Comparison of ENCODE assay signal across 15 cellular contexts in the genomic region with DNA sequence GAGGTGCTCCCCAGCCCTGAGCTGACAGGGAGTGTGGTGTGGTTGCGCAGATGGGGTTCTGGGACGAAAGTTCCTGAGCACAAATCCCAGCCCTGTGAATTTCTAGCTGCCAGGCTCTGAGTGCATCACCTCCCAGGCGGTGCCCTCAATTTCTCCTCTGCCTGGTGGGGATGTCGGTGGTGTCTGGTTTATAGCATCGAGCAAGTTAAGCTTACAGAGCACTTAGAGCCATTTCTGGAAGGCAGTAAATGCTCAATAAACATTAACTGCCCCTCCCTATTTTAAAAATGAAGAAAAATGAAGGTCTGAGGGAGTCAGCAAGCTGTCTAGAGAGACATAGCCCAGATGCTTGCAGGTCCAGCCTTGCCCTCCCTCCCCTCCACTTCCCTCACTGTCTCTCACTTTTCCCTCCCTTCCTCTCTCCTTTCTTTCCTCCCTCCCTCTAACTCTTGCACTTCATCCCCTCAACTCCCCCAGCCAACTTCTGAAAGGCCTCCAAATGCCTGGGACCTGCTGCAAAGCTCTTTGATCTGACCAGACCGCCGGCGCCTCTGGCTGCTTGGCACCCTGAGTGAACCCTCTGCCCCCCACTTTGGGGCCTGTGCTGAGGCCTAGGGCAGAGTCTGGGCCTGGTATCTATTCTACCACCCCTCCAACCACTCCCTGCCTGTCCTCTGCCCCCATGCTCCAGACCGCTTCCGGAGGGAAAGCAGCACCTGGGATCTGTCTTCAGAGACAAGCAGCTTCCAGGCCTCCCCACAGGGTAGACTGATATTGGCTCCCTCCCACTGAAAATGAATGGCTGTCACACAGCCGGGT.
DNase-seq lines count a peak whose midpoint lies in the region; ATAC-seq and TF ChIP-seq lines count a peak whose summit lies in the region.
"Had no signal": no experiment of that assay in that cellular context is flagged by ENCODE, and none has a peak within 500 bp of the region (broad histone marks: within the 10 kb centered on the region; RNA-seq: fewer than 3 reads in every experiment).

No MANE protein-coding gene starts in this region.

- H3K14ac ChIP-seq in trophoblast cell (ENCODE audit: low read length): peak overlapping the region; percentile 100

- H2BK120ac ChIP-seq in trophoblast cell (ENCODE audit: insufficient read depth, low read length, poor library complexity): peak overlapping the region; percentile 100

- no CpG with 5 or more reads among the region's 11 CpGs for WGBS in trophoblast cell (ENCODE audit: extremely low coverage, insufficient coverage, insufficient read length)

- no peaks in the 10 kb centered on the region for H3K9me3 ChIP-seq in trophoblast cell (ENCODE audit: insufficient read depth, low read depth, low read length)
- H3K9me3 ChIP-seq: prostate gland had no signal

- no peaks in the 10 kb centered on the region for H3K36me3 ChIP-seq in trophoblast cell (ENCODE audit: control insufficient read depth in 1 of 2, insufficient read depth in 2 of 2, low read length in 2 of 2)
- H3K36me3 ChIP-seq: prostate gland had no signal

- CTCF ChIA-PET in GM10248 (lab: Yijun Ruan, JAX) (no interaction called here), WTC11 (lab: Charles Lee) (interaction anchor here (1.3 to 1.4 kb wide), 2 partner anchors 186 to 425 kb away, joined by 3 read pairs; no protein-coding TSS in a partner anchor)

- H3K27ac Mint-ChIP-seq in WTC11: no peak overlapping the region

- H3K4me1 Mint-ChIP-seq in WTC11: peaks cover 20% of the 10 kb centered on the region

- peak overlapping the region; percentile 99 for H2BK5ac ChIP-seq in trophoblast cell (ENCODE audit: low read depth, low read length, poor library complexity)

- ATAC-seq in WTC11: peak; percentile 28; the same call in 1 of the 2 replicates
- no peak for ATAC-seq in HG02759 (IDR thresholded peaks at IDR 0.05; ENCODE audit: unreplicated experiment)
- ATAC-seq: esophagus mucosa had no signal

- H4K91ac ChIP-seq in trophoblast cell (ENCODE audit: low read depth, low read length): peak overlapping the region; percentile 100

- H4K8ac ChIP-seq in trophoblast cell (ENCODE audit: low read depth, low read length): peak overlapping the region; percentile 97

- H4K12ac ChIP-seq in trophoblast cell (ENCODE audit: low read depth, low read length): peak overlapping the region; percentile 86

- H3K18ac ChIP-seq in trophoblast cell (ENCODE audit: low read length): peak overlapping the region; percentile 96

- POLR2A ChIA-PET in GM10248 (lab: Yijun Ruan, JAX) (no interaction called here), WTC11 (lab: Charles Lee) (interaction anchor here (0.7 kb wide), 1 partner anchor 490 kb away, joined by 7 read pairs; no protein-coding TSS in a partner anchor)

- no peak overlapping the region for H3K4me3 ChIP-seq in trophoblast cell (ENCODE audit: low read depth, low read length)
- H3K4me3 ChIP-seq: GM23248, prostate gland had no signal

- H3K4ac ChIP-seq in trophoblast cell (ENCODE audit: low read depth, low read length): peak overlapping the region; percentile 95

- H3K4me2 ChIP-seq in trophoblast cell (ENCODE audit: low read length): peak overlapping the region; percentile 8

- H3K27ac ChIP-seq in trophoblast cell (ENCODE audit: low read depth, low read length): peak overlapping the region; percentile 93
- H3K27ac ChIP-seq: GM23248, prostate gland had no signal

- peaks cover 11% of the 10 kb centered on the region for H3K9me3 Mint-ChIP-seq in WTC11

- H3K23ac ChIP-seq in trophoblast cell (ENCODE audit: low read length): no peak overlapping the region

- DNase-seq in GM10248 (ENCODE audit: extremely low spot score): peak; percentile 2
- DNase-seq in WTC11 (ENCODE audit: low spot score): no peak
- peak; percentile 88 for DNase-seq in left kidney (ENCODE audit: low read depth, low spot score)
- no peak for DNase-seq in trophoblast cell
- DNase-seq in NAMALWA (ENCODE audit: low spot score): no peak
- no peak for DNase-seq in NCI-H1417 treated with DMSO at 0.1 percent for 48 hours (lab: John Stamatoyannopoulos, UW)
- DNase-seq in NK-92 treated with Interleukin-12 subunit alpha and Interleukin-12 subunit beta, amount 100 ng/mL, for 24 hours (lab: John Stamatoyannopoulos, UW): no peak
- DNase-seq: activated CD8-positive, alpha-beta memory T cell treated with anti-CD3 and anti-CD28 coated beads, Interleukin-2, amount 50 U/mL, for 48 hours; activated naive CD4-positive, alpha-beta T cell; GM23248; NCI-H226; SHP77 had no signal

- H2BK12ac ChIP-seq in trophoblast cell (ENCODE audit: low read length): peak overlapping the region; percentile 100

- H3K27me3 Mint-ChIP-seq in WTC11 (ENCODE audit: low read depth): peaks cover 2% of the 10 kb centered on the region; the same call in 1 of the 2 replicates

- peak overlapping the region; percentile 100 for H2AK5ac ChIP-seq in trophoblast cell (ENCODE audit: low read length)

- no peak overlapping the region for H3K4me3 Mint-ChIP-seq in WTC11

- no peaks in the 10 kb centered on the region for H3K27me3 ChIP-seq in trophoblast cell (ENCODE audit: insufficient read depth, low read length)

- peaks cover 9% of the 10 kb centered on the region for H3K36me3 Mint-ChIP-seq in WTC11

- TF ChIP-seq CTCF in GM10248 (IDR thresholded peaks at IDR 0.05; ENCODE audit: control extremely low read depth, extremely low read depth, low read depth, missing control alignments) (no peak), WTC11 (IDR thresholded peaks at IDR 0.05) (no peak; the same call in 1 of the 2 replicates)

- H3K9ac ChIP-seq in trophoblast cell (ENCODE audit: low read length): no peak overlapping the region
- H3K9ac ChIP-seq: GM23248 had no signal

- H3K79me1 ChIP-seq in trophoblast cell (ENCODE audit: low read length): peaks cover 29% of the 10 kb centered on the region

- H3K79me2 ChIP-seq in trophoblast cell (ENCODE audit: control insufficient read depth, insufficient read depth, low read length, poor library complexity): peaks cover 7% of the 10 kb centered on the region

- peaks cover 13 to 16% of the 10 kb centered on the region in 2 experiments for H3K4me1 ChIP-seq in trophoblast cell (ENCODE audit: control insufficient read depth in 1 of 2, insufficient read depth in 2 of 2, low read length in 2 of 2)
- H3K4me1 ChIP-seq: prostate gland had no signal

- H2AFZ ChIP-seq in trophoblast cell (ENCODE audit: insufficient read depth, low read length, poor library complexity): peak overlapping the region; percentile 86
- H2AFZ ChIP-seq: GM23248 had no signal

TF ChIP-seq in WTC11, 78 proteins besides CTCF, POLR2A, EP300 and RAD21 (continues in another document):
- no peak for TF ChIP-seq ZNF263 (CRISPR knock-in tag; IDR thresholded peaks at IDR 0.05; ENCODE audit: low read depth)
- TF ChIP-seq EMX1 (CRISPR knock-in tag; IDR thresholded peaks at IDR 0.05): no peak
- TF ChIP-seq, protein P1, sequence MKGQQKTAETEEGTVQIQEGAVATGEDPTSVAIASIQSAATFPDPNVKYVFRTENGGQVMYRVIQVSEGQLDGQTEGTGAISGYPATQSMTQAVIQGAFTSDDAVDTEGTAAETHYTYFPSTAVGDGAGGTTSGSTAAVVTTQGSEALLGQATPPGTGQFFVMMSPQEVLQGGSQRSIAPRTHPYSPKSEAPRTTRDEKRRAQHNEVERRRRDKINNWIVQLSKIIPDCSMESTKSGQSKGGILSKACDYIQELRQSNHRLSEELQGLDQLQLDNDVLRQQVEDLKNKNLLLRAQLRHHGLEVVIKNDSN (CRISPR knock-in tag; IDR thresholded peaks at IDR 0.05): no peak
- TF ChIP-seq, protein P2, sequence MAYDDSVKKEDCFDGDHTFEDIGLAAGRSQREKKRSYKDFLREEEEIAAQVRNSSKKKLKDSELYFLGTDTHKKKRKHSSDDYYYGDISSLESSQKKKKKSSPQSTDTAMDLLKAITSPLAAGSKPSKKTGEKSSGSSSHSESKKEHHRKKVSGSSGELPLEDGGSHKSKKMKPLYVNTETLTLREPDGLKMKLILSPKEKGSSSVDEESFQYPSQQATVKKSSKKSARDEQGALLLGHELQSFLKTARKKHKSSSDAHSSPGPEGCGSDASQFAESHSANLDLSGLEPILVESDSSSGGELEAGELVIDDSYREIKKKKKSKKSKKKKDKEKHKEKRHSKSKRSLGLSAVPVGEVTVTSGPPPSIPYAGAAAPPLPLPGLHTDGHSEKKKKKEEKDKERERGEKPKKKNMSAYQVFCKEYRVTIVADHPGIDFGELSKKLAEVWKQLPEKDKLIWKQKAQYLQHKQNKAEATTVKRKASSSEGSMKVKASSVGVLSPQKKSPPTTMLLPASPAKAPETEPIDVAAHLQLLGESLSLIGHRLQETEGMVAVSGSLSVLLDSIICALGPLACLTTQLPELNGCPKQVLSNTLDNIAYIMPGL (CRISPR knock-in tag; IDR thresholded peaks at IDR 0.05): no peak
- TF ChIP-seq, protein P3, sequence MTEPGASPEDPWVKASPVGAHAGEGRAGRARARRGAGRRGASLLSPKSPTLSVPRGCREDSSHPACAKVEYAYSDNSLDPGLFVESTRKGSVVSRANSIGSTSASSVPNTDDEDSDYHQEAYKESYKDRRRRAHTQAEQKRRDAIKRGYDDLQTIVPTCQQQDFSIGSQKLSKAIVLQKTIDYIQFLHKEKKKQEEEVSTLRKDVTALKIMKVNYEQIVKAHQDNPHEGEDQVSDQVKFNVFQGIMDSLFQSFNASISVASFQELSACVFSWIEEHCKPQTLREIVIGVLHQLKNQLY (CRISPR knock-in tag; IDR thresholded peaks at IDR 0.05): no peak
- TF ChIP-seq, protein P4, sequence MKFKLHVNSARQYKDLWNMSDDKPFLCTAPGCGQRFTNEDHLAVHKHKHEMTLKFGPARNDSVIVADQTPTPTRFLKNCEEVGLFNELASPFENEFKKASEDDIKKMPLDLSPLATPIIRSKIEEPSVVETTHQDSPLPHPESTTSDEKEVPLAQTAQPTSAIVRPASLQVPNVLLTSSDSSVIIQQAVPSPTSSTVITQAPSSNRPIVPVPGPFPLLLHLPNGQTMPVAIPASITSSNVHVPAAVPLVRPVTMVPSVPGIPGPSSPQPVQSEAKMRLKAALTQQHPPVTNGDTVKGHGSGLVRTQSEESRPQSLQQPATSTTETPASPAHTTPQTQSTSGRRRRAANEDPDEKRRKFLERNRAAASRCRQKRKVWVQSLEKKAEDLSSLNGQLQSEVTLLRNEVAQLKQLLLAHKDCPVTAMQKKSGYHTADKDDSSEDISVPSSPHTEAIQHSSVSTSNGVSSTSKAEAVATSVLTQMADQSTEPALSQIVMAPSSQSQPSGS (CRISPR knock-in tag; IDR thresholded peaks at IDR 0.05; ENCODE audit: borderline replicate concordance, low read depth): no peak
- no peak for TF ChIP-seq TEAD4 (CRISPR knock-in tag; IDR thresholded peaks at IDR 0.05)
- TF ChIP-seq, protein P5, sequence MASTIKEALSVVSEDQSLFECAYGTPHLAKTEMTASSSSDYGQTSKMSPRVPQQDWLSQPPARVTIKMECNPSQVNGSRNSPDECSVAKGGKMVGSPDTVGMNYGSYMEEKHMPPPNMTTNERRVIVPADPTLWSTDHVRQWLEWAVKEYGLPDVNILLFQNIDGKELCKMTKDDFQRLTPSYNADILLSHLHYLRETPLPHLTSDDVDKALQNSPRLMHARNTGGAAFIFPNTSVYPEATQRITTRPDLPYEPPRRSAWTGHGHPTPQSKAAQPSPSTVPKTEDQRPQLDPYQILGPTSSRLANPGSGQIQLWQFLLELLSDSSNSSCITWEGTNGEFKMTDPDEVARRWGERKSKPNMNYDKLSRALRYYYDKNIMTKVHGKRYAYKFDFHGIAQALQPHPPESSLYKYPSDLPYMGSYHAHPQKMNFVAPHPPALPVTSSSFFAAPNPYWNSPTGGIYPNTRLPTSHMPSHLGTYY (CRISPR knock-in tag; IDR thresholded peaks at IDR 0.05): no peak

Comparison
In these comparisons a context has a peak if more than half of its experiments do, and no peak if none do; other contexts are left out.
1. DNase-seq: peak in GM10248 (single experiment) and left kidney (single experiment); none in WTC11 (single experiment), trophoblast cell (0 of 2), NAMALWA (single experiment), NCI-H1417 treated with DMSO at 0.1 percent for 48 hours (single experiment) and NK-92 treated with Interleukin-12 subunit alpha and Interleukin-12 subunit beta, amount 100 ng/mL, for 24 hours (single experiment).